Comparison of ENCODE assay signal across 8 cellular contexts in genomic region chr1:11059990-11060948, GRCh38. TPM values are rescaled to one million over a fixed set of nuclear protein-coding genes. Genes with fewer than 3 reads are reported as not detected.
DNase-seq lines count a peak whose midpoint lies in the region; ATAC-seq and TF ChIP-seq lines count a peak whose summit lies in the region.

Gene SRM, minus strand, starts transcription at chr1:11060018. Its CDS starts 75 bp downstream, at chr1:11059943.

- H3K9ac ChIP-seq in mucosa of stomach (ENCODE audit: low read length), result peak within 1 kb of the TSS; percentile 64

- POLR2A ChIA-PET in PC-9 (lab: Charles Lee; ENCODE audit: unreplicated experiment), result no interaction called here

- peak; percentile 91 for DNase-seq in DMS153 (lab: John Stamatoyannopoulos, UW)
- peak; percentile 68 to 92 for DNase-seq in PC-9
- DNase-seq in activated T-cell treated with anti-CD3 and anti-CD28 coated beads, Interleukin-2, amount 50 U/mL, for 24 hours, result peak; percentile 94
- DNase-seq in erythroblast (lab: John Stamatoyannopoulos, UW), result peak; percentile 91 to 95
- peak; percentile 91 for DNase-seq in stimulated activated CD8-positive, alpha-beta memory T cell treated with anti-CD3 and anti-CD28 coated beads, Interleukin-4, amount 100 ng/mL, for 48 hours

- H3K79me2 ChIP-seq in PC-9 (ENCODE audit: low read depth), result peaks cover 14% of the 10 kb centered on the region

- H3K36me3 ChIP-seq in PC-9 (ENCODE audit: low read depth), result no peaks in the 10 kb centered on the region
- H3K36me3 ChIP-seq in mucosa of stomach (ENCODE audit: control insufficient read depth, insufficient read depth, low read length), result no peaks in the 10 kb centered on the region

- peak; percentile 78 for TF ChIP-seq POLR2A in erythroblast (IDR thresholded peaks at IDR 0.05; ENCODE audit: low read length)

- peak within 1 kb of the TSS; percentile 32; the same call in 1 of the 2 replicates for H3K27ac ChIP-seq in PC-9

- no peak for TF ChIP-seq EP300 in Ishikawa (IDR thresholded peaks at IDR 0.05; ENCODE audit: borderline replicate concordance)

- peaks cover 53% of the 10 kb centered on the region for H3K4me1 Mint-ChIP-seq in activated T-cell treated with anti-CD3 and anti-CD28 coated beads, Interleukin-2, amount 50 U/mL, for 24 hours (ENCODE audit: low read depth)

- no peaks in the 10 kb centered on the region for H3K9me3 Mint-ChIP-seq in activated T-cell treated with anti-CD3 and anti-CD28 coated beads, Interleukin-2, amount 50 U/mL, for 24 hours

- H3K4me3 ChIP-seq in PC-9 (peak within 1 kb of the TSS; percentile 79), mucosa of stomach (ENCODE audit: low read length) (peak within 1 kb of the TSS; percentile 54)

- H3K27me3 ChIP-seq in PC-9 (ENCODE audit: insufficient read depth, low read depth), result no peaks in the 10 kb centered on the region
- H3K27me3 ChIP-seq in mucosa of stomach (ENCODE audit: control insufficient read depth, insufficient read depth, low read length), result no peaks in the 10 kb centered on the region

- TF ChIP-seq CTCF in PC-9 (conservative IDR thresholded peaks at IDR 0.05), result 0 out of 2 replicates have a peak, but pooled peaks have one; percentile 6

- TSS peak; percentile 75 for BruUV-seq in PC-9 (replicated peaks; lab: Mats Ljungman, UMichigan)

- peak within 1 kb of the TSS; percentile 96 for H3K4me3 Mint-ChIP-seq in activated T-cell treated with anti-CD3 and anti-CD28 coated beads, Interleukin-2, amount 50 U/mL, for 24 hours

- intact Hi-C loops in PC-9 (cut with micrococcal nuclease; ENCODE audit: unreplicated experiment), result no loop called here

- no peaks in the 10 kb centered on the region for H3F3A ChIP-seq in PC-9 (ENCODE audit: insufficient read depth, low read depth)

- peak within 1 kb of the TSS; percentile 91 for H3K4me2 ChIP-seq in PC-9

- H3K27me3 Mint-ChIP-seq in activated T-cell treated with anti-CD3 and anti-CD28 coated beads, Interleukin-2, amount 50 U/mL, for 24 hours, result no peaks in the 10 kb centered on the region

- H3K9me3 ChIP-seq in PC-9 (ENCODE audit: insufficient read depth, low read depth), result no peaks in the 10 kb centered on the region
- H3K9me3 ChIP-seq in mucosa of stomach (ENCODE audit: control insufficient read depth, low read length), result no peaks in the 10 kb centered on the region

- H4K20me1 ChIP-seq in PC-9 (ENCODE audit: insufficient read depth), result no peaks in the 10 kb centered on the region

- TF ChIP-seq RAD21 in Ishikawa (IDR thresholded peaks at IDR 0.05; ENCODE audit: low read depth), result no peak

- H3K36me3 Mint-ChIP-seq in activated T-cell treated with anti-CD3 and anti-CD28 coated beads, Interleukin-2, amount 50 U/mL, for 24 hours (ENCODE audit: low read depth), result peaks cover 83% of the 10 kb centered on the region

- no peaks in the 10 kb centered on the region for H3K9me2 ChIP-seq in PC-9 (ENCODE audit: insufficient read depth)

- ATAC-seq in GM21576 (IDR thresholded peaks at IDR 0.05; ENCODE audit: unreplicated experiment), result peak; percentile 82

- CTCF ChIA-PET in PC-9 (lab: Charles Lee), result no interaction called here

- H3K4me1 ChIP-seq in PC-9 (replicated peaks; ENCODE audit: insufficient read depth), result no peaks in the 10 kb centered on the region
- peaks cover 19% of the 10 kb centered on the region for H3K4me1 ChIP-seq in mucosa of stomach (ENCODE audit: control insufficient read depth, insufficient read depth, low read length)

- peak within 1 kb of the TSS; percentile 96 for H3K27ac Mint-ChIP-seq in activated T-cell treated with anti-CD3 and anti-CD28 coated beads, Interleukin-2, amount 50 U/mL, for 24 hours

- peak within 1 kb of the TSS; percentile 77 for H2AFZ ChIP-seq in PC-9

TF ChIP-seq in Ishikawa, 13 proteins besides CTCF, POLR2A, EP300 and RAD21:
- no peak for TF ChIP-seq TEAD4 (IDR thresholded peaks at IDR 0.05)
- TF ChIP-seq, protein P1, sequence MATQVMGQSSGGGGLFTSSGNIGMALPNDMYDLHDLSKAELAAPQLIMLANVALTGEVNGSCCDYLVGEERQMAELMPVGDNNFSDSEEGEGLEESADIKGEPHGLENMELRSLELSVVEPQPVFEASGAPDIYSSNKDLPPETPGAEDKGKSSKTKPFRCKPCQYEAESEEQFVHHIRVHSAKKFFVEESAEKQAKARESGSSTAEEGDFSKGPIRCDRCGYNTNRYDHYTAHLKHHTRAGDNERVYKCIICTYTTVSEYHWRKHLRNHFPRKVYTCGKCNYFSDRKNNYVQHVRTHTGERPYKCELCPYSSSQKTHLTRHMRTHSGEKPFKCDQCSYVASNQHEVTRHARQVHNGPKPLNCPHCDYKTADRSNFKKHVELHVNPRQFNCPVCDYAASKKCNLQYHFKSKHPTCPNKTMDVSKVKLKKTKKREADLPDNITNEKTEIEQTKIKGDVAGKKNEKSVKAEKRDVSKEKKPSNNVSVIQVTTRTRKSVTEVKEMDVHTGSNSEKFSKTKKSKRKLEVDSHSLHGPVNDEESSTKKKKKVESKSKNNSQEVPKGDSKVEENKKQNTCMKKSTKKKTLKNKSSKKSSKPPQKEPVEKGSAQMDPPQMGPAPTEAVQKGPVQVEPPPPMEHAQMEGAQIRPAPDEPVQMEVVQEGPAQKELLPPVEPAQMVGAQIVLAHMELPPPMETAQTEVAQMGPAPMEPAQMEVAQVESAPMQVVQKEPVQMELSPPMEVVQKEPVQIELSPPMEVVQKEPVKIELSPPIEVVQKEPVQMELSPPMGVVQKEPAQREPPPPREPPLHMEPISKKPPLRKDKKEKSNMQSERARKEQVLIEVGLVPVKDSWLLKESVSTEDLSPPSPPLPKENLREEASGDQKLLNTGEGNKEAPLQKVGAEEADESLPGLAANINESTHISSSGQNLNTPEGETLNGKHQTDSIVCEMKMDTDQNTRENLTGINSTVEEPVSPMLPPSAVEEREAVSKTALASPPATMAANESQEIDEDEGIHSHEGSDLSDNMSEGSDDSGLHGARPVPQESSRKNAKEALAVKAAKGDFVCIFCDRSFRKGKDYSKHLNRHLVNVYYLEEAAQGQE (IDR thresholded peaks at IDR 0.05; ENCODE audit: low read depth), result no peak
- TF ChIP-seq CEBPB (IDR thresholded peaks at IDR 0.05), result no peak
- TF ChIP-seq, protein P2, sequence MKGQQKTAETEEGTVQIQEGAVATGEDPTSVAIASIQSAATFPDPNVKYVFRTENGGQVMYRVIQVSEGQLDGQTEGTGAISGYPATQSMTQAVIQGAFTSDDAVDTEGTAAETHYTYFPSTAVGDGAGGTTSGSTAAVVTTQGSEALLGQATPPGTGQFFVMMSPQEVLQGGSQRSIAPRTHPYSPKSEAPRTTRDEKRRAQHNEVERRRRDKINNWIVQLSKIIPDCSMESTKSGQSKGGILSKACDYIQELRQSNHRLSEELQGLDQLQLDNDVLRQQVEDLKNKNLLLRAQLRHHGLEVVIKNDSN (IDR thresholded peaks at IDR 0.05), result peak; percentile 84
- TF ChIP-seq, protein P3, sequence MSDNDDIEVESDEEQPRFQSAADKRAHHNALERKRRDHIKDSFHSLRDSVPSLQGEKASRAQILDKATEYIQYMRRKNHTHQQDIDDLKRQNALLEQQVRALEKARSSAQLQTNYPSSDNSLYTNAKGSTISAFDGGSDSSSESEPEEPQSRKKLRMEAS (IDR thresholded peaks at IDR 0.05), result peak; percentile 81
- no peak for TF ChIP-seq ZBTB7A (IDR thresholded peaks at IDR 0.05; ENCODE audit: low read depth)
- no peak for TF ChIP-seq EGR1 (IDR thresholded peaks at IDR 0.05)
- no peak for TF ChIP-seq NFIC (IDR thresholded peaks at IDR 0.05)
- peak; percentile 53; the same call in 1 of the 2 replicates for TF ChIP-seq YY1 (IDR thresholded peaks at IDR 0.05; ENCODE audit: low read depth)
- TF ChIP-seq TAF1 (IDR thresholded peaks at IDR 0.05; ENCODE audit: low read depth), result peak; percentile 22; the same call in 1 of the 2 replicates
- TF ChIP-seq FOXM1 (IDR thresholded peaks at IDR 0.05; ENCODE audit: borderline replicate concordance, low read depth), result no peak
- no peak for TF ChIP-seq TCF12 (IDR thresholded peaks at IDR 0.05; ENCODE audit: low read depth)
- no peak for TF ChIP-seq CREB1 (IDR thresholded peaks at IDR 0.05; ENCODE audit: low read depth)
TF ChIP-seq in Ishikawa: peak in this region for 4.

RNA-seq across cellular contexts. Expression of gene SRM, which starts in this region (rescaled TPM):
- total RNA-seq in PC-9 (2021), result 50.3 and 55.3 TPM in 2 replicates

Comparison
In these comparisons a context has a peak if more than half of its experiments do, and no peak if none do; other contexts are left out.
1. Peak in every context shown above with its lines: DNase-seq, ATAC-seq, H3K4me3 ChIP-seq and H3K27ac ChIP-seq.